32 cellular contexts compared by ENCODE assay signal in genomic region chrX:53036149-53036548, GRCh38. TPM values are rescaled to one million over a fixed set of nuclear protein-coding genes. Genes with fewer than 3 reads are reported as not detected.
"Had no signal": no experiment of that assay in that cellular context is flagged by ENCODE, and none has a peak within 500 bp of the region (broad histone marks: within the 10 kb centered on the region; RNA-seq: fewer than 3 reads in every experiment).

No MANE protein-coding gene starts in this region.

- H3K27me3 ChIP-seq: esophagus muscularis mucosa, foreskin keratinocyte, hepatocyte had no signal

- H3K36me3 ChIP-seq: brain microvascular endothelial cell, esophagus muscularis mucosa, gastroesophageal sphincter, heart right ventricle had no signal

- FAIRE-seq: bronchial epithelial cell had no signal

- ATAC-seq: activated CD4-positive, alpha-beta T cell treated with anti-CD3 and anti-CD28 coated beads for 36 hours; activated CD8-positive, alpha-beta memory T cell treated with anti-CD3 and anti-CD28 coated beads, Interleukin-2, amount 10 ng/mL, durations not matched to agents 7 days and 5 days; activated CD8-positive, alpha-beta T cell treated with anti-CD3 and anti-CD28 coated beads, Interleukin-2, amount 10 ng/mL, durations not matched to agents 7 days and 5 days; activated naive CD4-positive, alpha-beta T cell treated with anti-CD3 and anti-CD28 coated beads, Interleukin-2, amount 50 U/mL, for 72 hours; effector memory CD8-positive, alpha-beta T cell; foreskin keratinocyte; gastroesophageal sphincter; heart right ventricle had no signal

- H3K4me2 ChIP-seq: hepatocyte had no signal

- H3K27ac ChIP-seq: brain microvascular endothelial cell, esophagus muscularis mucosa, foreskin keratinocyte, gastroesophageal sphincter, heart right ventricle, hepatocyte had no signal

- H3K9me3 ChIP-seq: esophagus muscularis mucosa, gastroesophageal sphincter, heart right ventricle had no signal

- H3K79me2 ChIP-seq: hepatocyte had no signal

- H3K4me1 ChIP-seq: esophagus muscularis mucosa, foreskin keratinocyte, gastroesophageal sphincter, heart right ventricle had no signal

- H2AFZ ChIP-seq: hepatocyte had no signal

- DNase-seq: activated CD4-positive, alpha-beta memory T cell treated with anti-CD3 and anti-CD28 coated beads for 36 hours; activated CD4-positive, alpha-beta T cell treated with anti-CD3 and anti-CD28 coated beads for 36 hours; activated CD4-positive, alpha-beta T cell treated with anti-CD3 and anti-CD28 coated beads, Interleukin-2, amount 10 ng/mL, durations not matched to agents 24 days and 14 days; activated CD4-positive, CD25-positive, alpha-beta regulatory T cell; activated CD4-positive, CD25-positive, alpha-beta regulatory T cell treated with anti-CD3 and anti-CD28 coated beads, Interleukin-2, amount 50 U/mL, for 72 hours; activated CD8-positive, alpha-beta memory T cell treated with anti-CD3 and anti-CD28 coated beads, Interleukin-2, amount 10 ng/mL, durations not matched to agents 7 days and 5 days; activated CD8-positive, alpha-beta memory T cell treated with anti-CD3 and anti-CD28 coated beads, Interleukin-2, amount 50 U/mL, for 4 hours; activated CD8-positive, alpha-beta T cell treated with anti-CD3 and anti-CD28 coated beads, Interleukin-2, amount 10 ng/mL, durations not matched to agents 7 days and 5 days; activated gamma-delta T cell; activated naive CD4-positive, alpha-beta T cell; activated naive CD4-positive, alpha-beta T cell treated with anti-CD3 and anti-CD28 coated beads, Interleukin-2, amount 10 ng/mL, durations not matched to agents 7 days and 5 days; activated naive CD8-positive, alpha-beta T cell treated with anti-CD3 and anti-CD28 coated beads, Interleukin-2, amount 10 ng/mL, durations not matched to agents 7 days and 5 days; activated T-cell treated with anti-CD3 and anti-CD28 coated beads, Interleukin-2, amount 50 U/mL, for 1 hour; activated T-cell treated with anti-CD3 and anti-CD28 coated beads, Interleukin-2, amount 50 U/mL, for 48 hours; amniotic stem cell; anterior cingulate cortex; brain microvascular endothelial cell; cortex of kidney; dermis blood vessel endothelial cell; effector CD4-positive, alpha-beta T cell; effector memory CD8-positive, alpha-beta T cell; erythroblast; foreskin keratinocyte; heart right ventricle; T-helper 2 cell had no signal

- H3K4me3 ChIP-seq: esophagus muscularis mucosa, gastroesophageal sphincter, heart right ventricle, hepatocyte had no signal

RNA-seq across cellular contexts. Expression of gene GPR173, which starts 12.4 kb away (rescaled TPM):
- total RNA-seq: activated CD4-positive, alpha-beta memory T cell treated with anti-CD3 and anti-CD28 coated beads for 36 hours; activated CD4-positive, alpha-beta T cell treated with anti-CD3 and anti-CD28 coated beads, Interleukin-2, amount 10 ng/mL, durations not matched to agents 24 days and 14 days; activated CD8-positive, alpha-beta T cell treated with anti-CD3 and anti-CD28 coated beads, Interleukin-2, amount 10 ng/mL, durations not matched to agents 7 days and 5 days; activated T-helper 1 cell treated with anti-CD3 and anti-CD28 coated beads, Interleukin-12 subunit alpha, Interleukin-12 subunit beta, Interleukin-2, Interleukin-4 antibody, amounts not matched to agents 30 ng/mL and 10 ng/mL and 1 ng/mL, durations not matched to agents 14 hours and 24 hours and 36 hours; activated T-helper 2 cell treated with anti-CD3 and anti-CD28 coated beads, Interferon-gamma antibody, Interleukin-2, Interleukin-4, amounts not matched to agents 10 μg/mL and 5 μg/mL and 100 μg/mL, durations not matched to agents 14 hours and 24 hours and 36 hours; bronchial epithelial cell had no signal
